Comparison of ENCODE assay signal across 8 cellular contexts in genomic region chr15:67125589-67126502, GRCh38.
DNase-seq lines count a peak whose midpoint lies in the region; ATAC-seq and TF ChIP-seq lines count a peak whose summit lies in the region.

No MANE protein-coding gene starts in this region.

- TSS peak; percentile 69 for BruUV-seq in MCF 10A (replicated peaks; lab: Mats Ljungman, UMichigan)

- H3K36me3 Mint-ChIP-seq in MCF 10A (ENCODE audit: insufficient read depth, unreplicated experiment), result peaks cover 14% of the 10 kb centered on the region

- H3K9me3 ChIP-seq in MG63, result no peaks in the 10 kb centered on the region

- H3K4me3 ChIP-seq in MG63 (peak overlapping the region; percentile 43), lower leg skin (ENCODE audit: low read depth, poor library complexity, severe bottlenecking) (no peak overlapping the region)

- TF ChIP-seq CTCF in MCF 10A (IDR thresholded peaks at IDR 0.05; ENCODE audit: unreplicated experiment) (no peak), lower leg skin (IDR thresholded peaks at IDR 0.05) (no peak)

- ATAC-seq in HG03159 (IDR thresholded peaks at IDR 0.05; ENCODE audit: unreplicated experiment), result no peak

- peak overlapping the region; percentile 57 for H3K4me3 Mint-ChIP-seq in MCF 10A (ENCODE audit: unreplicated experiment)

- CTCF ChIA-PET in MCF 10A (lab: Yijun Ruan, JAX), result interaction anchor here (0.6 to 2.5 kb wide), 4 partner anchors 9 to 178 kb away, joined by 3 to 6 read pairs (median 3); no protein-coding TSS in a partner anchor

- peaks cover 46% of the 10 kb centered on the region for H3K4me1 Mint-ChIP-seq in MCF 10A (ENCODE audit: insufficient read depth, unreplicated experiment)

- peak overlapping the region; percentile 81 for H3K27ac Mint-ChIP-seq in MCF 10A (ENCODE audit: low read depth, unreplicated experiment)

- no peaks in the 10 kb centered on the region for H3K27me3 Mint-ChIP-seq in MCF 10A (ENCODE audit: insufficient read depth, unreplicated experiment)

- H3K36me3 ChIP-seq in MG63, result peaks cover 77% of the 10 kb centered on the region

- no peaks in the 10 kb centered on the region for H3K9me3 Mint-ChIP-seq in MCF 10A (ENCODE audit: unreplicated experiment)

- WGBS in lower leg skin, 2 donors, result 38 to 52% methylated on average over 20 of the region's 20 CpGs

- DNase-seq in AG20443 (ENCODE audit: low spot score) (peak; percentile 94), MG63 (peak; percentile 98), MCF 10A (ENCODE audit: unreplicated experiment) (peak; percentile 97), lower leg skin (ENCODE audit: low spot score in 2 of 2) (peak; percentile 86 to 94), ureter (ENCODE audit: low spot score) (peak; percentile 80), D341Med (ENCODE audit: low spot score) (no peak), NCI-H1417 (lab: John Stamatoyannopoulos, UW) (no peak)

- no peaks in the 10 kb centered on the region for H3K27me3 ChIP-seq in MG63

- no peak for TF ChIP-seq POLR2A in lower leg skin (IDR thresholded peaks at IDR 0.05)

- POLR2A ChIA-PET in MCF 10A (lab: Yijun Ruan, JAX), result interaction anchor here (0.6 to 7.9 kb wide), 27 partner anchors 9 to 1057 kb away, joined by 3 to 63 read pairs (median 4); partner anchors contain the start of genes AAGAB, IQCH and SMAD3

- intact Hi-C loops in MCF 10A (cut with micrococcal nuclease), result loop anchor here (2.0 to 5.0 kb wide), 3 partner anchors 19 to 59 kb away; partner anchors contain the start of gene SMAD3
- intact Hi-C loops in lower leg skin (cut with DNase I; ENCODE audit: low total_unique reads), result no loop called here

Comparison
In these comparisons a context has a peak if more than half of its experiments do, and no peak if none do; other contexts are left out.
1. DNase-seq: peak in AG20443 (single experiment), MG63 (single experiment), MCF 10A (single experiment), lower leg skin (2 of 2) and ureter (single experiment); none in D341Med (single experiment) and NCI-H1417 (0 of 3).